In the genomic region with DNA sequence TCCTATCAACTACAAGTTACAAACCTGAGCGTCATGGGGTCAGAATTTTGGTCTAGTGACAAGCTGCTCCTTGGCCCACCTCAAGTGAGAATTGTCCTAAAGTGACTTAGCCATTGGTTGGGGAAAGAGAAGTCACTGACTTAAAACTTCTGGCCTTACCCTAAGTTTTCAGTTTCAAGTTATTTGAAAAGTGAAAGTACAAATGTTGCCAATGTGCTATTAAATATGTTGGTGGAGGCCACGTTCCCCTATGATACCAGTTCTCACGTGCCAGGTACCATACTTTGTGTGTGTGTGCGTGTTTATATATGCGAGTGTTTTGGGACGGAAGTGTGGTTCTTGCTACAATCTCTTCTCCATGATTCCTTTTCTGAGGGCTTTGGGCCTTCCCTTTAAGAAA, we compare ENCODE assay signal across 18 cellular contexts. TPM values are rescaled to one million over a fixed set of nuclear protein-coding genes. Genes with fewer than 3 reads are reported as not detected.
DNase-seq lines count a peak whose midpoint lies in the region; ATAC-seq and TF ChIP-seq lines count a peak whose summit lies in the region.
"Had no signal": no experiment of that assay in that cellular context is flagged by ENCODE, and none has a peak within 500 bp of the region (broad histone marks: within the 10 kb centered on the region; RNA-seq: fewer than 3 reads in every experiment).

No MANE protein-coding gene starts in this region.

- H3K27ac Mint-ChIP-seq in activated T-cell treated with anti-CD3 and anti-CD28 coated beads, Interleukin-2, amount 50 U/mL, for 24 hours: peak overlapping the region; percentile 88
- H3K27ac Mint-ChIP-seq in activated B cell treated with CpG ODN at 0.5 μM for 24 hours: peak overlapping the region; percentile 50
- H3K27ac Mint-ChIP-seq in naive thymus-derived CD8-positive, alpha-beta T cell: peak overlapping the region; percentile 32 to 85 (median 79)

- H3K4me1 ChIP-seq in psoas muscle: no peaks in the 10 kb centered on the region
- H3K4me1 ChIP-seq: lower lobe of right lung, pancreas, sigmoid colon had no signal

- H3K4me3 Mint-ChIP-seq in activated T-cell treated with anti-CD3 and anti-CD28 coated beads, Interleukin-2, amount 50 U/mL, for 24 hours: no peak overlapping the region
- no peak overlapping the region for H3K4me3 Mint-ChIP-seq in activated B cell treated with CpG ODN at 0.5 μM for 24 hours
- H3K4me3 Mint-ChIP-seq in naive thymus-derived CD8-positive, alpha-beta T cell: peak overlapping the region in 7 of 10 donors; percentile 11 to 50 (median 30)
- H3K4me3 Mint-ChIP-seq: brain had no signal

- no peaks in the 10 kb centered on the region for H3K9me3 ChIP-seq in psoas muscle
- H3K9me3 ChIP-seq: lower lobe of right lung, pancreas, sigmoid colon had no signal

- 78 to 84% (median 78%) methylated on average over 6 of the region's 6 CpGs for WGBS in psoas muscle, 3 donors

- TF ChIP-seq CTCF in activated B cell treated with CpG ODN at 0.5 μM for 24 hours (IDR thresholded peaks at IDR 0.05): no peak
- no peak for TF ChIP-seq CTCF in psoas muscle (IDR thresholded peaks at IDR 0.05)

- CTCF ChIA-PET in activated B cell treated with CpG ODN at 0.5 μM for 24 hours (lab: Charles Lee): interaction anchor here (1.0 to 1.7 kb wide), 3 partner anchors 11 to 23 kb away, joined by 3 to 9 read pairs (median 3); partner anchors contain the start of gene RASGRP1

- no peaks in the 10 kb centered on the region for H3K27me3 Mint-ChIP-seq in activated T-cell treated with anti-CD3 and anti-CD28 coated beads, Interleukin-2, amount 50 U/mL, for 24 hours
- no peaks in the 10 kb centered on the region for H3K27me3 Mint-ChIP-seq in activated B cell treated with CpG ODN at 0.5 μM for 24 hours
- H3K27me3 Mint-ChIP-seq in naive thymus-derived CD8-positive, alpha-beta T cell: no peaks in the 10 kb centered on the region

- H3K36me3 Mint-ChIP-seq in activated T-cell treated with anti-CD3 and anti-CD28 coated beads, Interleukin-2, amount 50 U/mL, for 24 hours (ENCODE audit: low read depth): peaks cover 2% of the 10 kb centered on the region
- no peaks in the 10 kb centered on the region for H3K36me3 Mint-ChIP-seq in activated B cell treated with CpG ODN at 0.5 μM for 24 hours (ENCODE audit: low read depth)
- peaks cover 0 to 3% (median 0%) of the 10 kb centered on the region in 3 donors for H3K36me3 Mint-ChIP-seq in naive thymus-derived CD8-positive, alpha-beta T cell
- H3K36me3 Mint-ChIP-seq: brain had no signal

- POLR2A ChIA-PET in activated B cell treated with CpG ODN at 0.5 μM for 24 hours (lab: Charles Lee): interaction anchor here (1.0 kb wide), 1 partner anchor 23 kb away, joined by 3 read pairs; no protein-coding TSS in a partner anchor
- POLR2A ChIA-PET in naive thymus-derived CD8-positive, alpha-beta T cell (lab: Charles Lee): interaction anchor here (0.6 kb wide), 1 partner anchor 100 kb away, joined by 4 read pairs; no protein-coding TSS in a partner anchor

- H3K36me3 ChIP-seq in psoas muscle (ENCODE audit: insufficient read depth in 1 of 2, low read depth in 1 of 2): no peaks in the 10 kb centered on the region
- H3K36me3 ChIP-seq: lower lobe of right lung, pancreas, sigmoid colon had no signal

- ATAC-seq in GM18868 (IDR thresholded peaks at IDR 0.05; ENCODE audit: unreplicated experiment) (peak; percentile 78), activated B cell treated with CpG ODN at 0.5 μM for 24 hours (ENCODE audit: low read depth) (no peak), HG03175 (IDR thresholded peaks at IDR 0.05; ENCODE audit: unreplicated experiment) (no peak), HG02642 (IDR thresholded peaks at IDR 0.05; ENCODE audit: poor library complexity, unreplicated experiment) (no peak), psoas muscle (no peak)
- ATAC-seq in naive thymus-derived CD8-positive, alpha-beta T cell: no peak
- ATAC-seq: HepG2, lower lobe of right lung, pancreas had no signal

- H3K9me3 Mint-ChIP-seq in activated T-cell treated with anti-CD3 and anti-CD28 coated beads, Interleukin-2, amount 50 U/mL, for 24 hours: peaks cover 5% of the 10 kb centered on the region
- H3K9me3 Mint-ChIP-seq in activated B cell treated with CpG ODN at 0.5 μM for 24 hours: peaks cover 2% of the 10 kb centered on the region
- H3K9me3 Mint-ChIP-seq in naive thymus-derived CD8-positive, alpha-beta T cell: peaks cover 0 to 14% (median 4%) of the 10 kb centered on the region in 9 donors

- intact Hi-C loops in activated B cell treated with CpG ODN at 0.5 μM for 24 hours (cut with micrococcal nuclease): loop anchor here (2.0 kb wide), 1 partner anchor 22 kb away; the partner anchor contains the start of gene RASGRP1
- intact Hi-C loops in psoas muscle (cut with DNase I): no loop called here

- no peak for DNase-seq in activated T-cell treated with anti-CD3 and anti-CD28 coated beads, Interleukin-2, amount 50 U/mL, for 24 hours
- no peak for DNase-seq in activated T-cell treated with anti-CD3 and anti-CD28 coated beads for 4 hours
- no peak for DNase-seq in activated B cell treated with CpG ODN at 0.5 μM for 24 hours
- no peak for DNase-seq in naive thymus-derived CD8-positive, alpha-beta T cell
- no peak for DNase-seq in psoas muscle
- DNase-seq: lower lobe of right lung; NCI-H187 treated with DMSO at 0.1 percent for 48 hours; NCI-H446 treated with DMSO at 0.1 percent for 48 hours; pancreas; sigmoid colon; stimulated activated CD4-positive, alpha-beta T cell treated with anti-CD3 and anti-CD28 coated beads, Interleukin-2, amount 100 ng/mL, for 24 hours; SW 1271 had no signal

- H3K27ac ChIP-seq in psoas muscle: no peak overlapping the region
- H3K27ac ChIP-seq: coronary artery, lower lobe of right lung, pancreas, sigmoid colon had no signal

- H3K27me3 ChIP-seq in psoas muscle (ENCODE audit: insufficient read depth in 3 of 3, low read length in 2 of 3): no peaks in the 10 kb centered on the region
- H3K27me3 ChIP-seq: pancreas, sigmoid colon had no signal

- H3K4me1 Mint-ChIP-seq in activated T-cell treated with anti-CD3 and anti-CD28 coated beads, Interleukin-2, amount 50 U/mL, for 24 hours (ENCODE audit: low read depth): peaks cover 38% of the 10 kb centered on the region
- H3K4me1 Mint-ChIP-seq in activated B cell treated with CpG ODN at 0.5 μM for 24 hours: peaks cover 14% of the 10 kb centered on the region
- peaks cover 0 to 36% (median 27%) of the 10 kb centered on the region in 4 donors for H3K4me1 Mint-ChIP-seq in naive thymus-derived CD8-positive, alpha-beta T cell

- H3K4me3 ChIP-seq in psoas muscle: no peak overlapping the region
- H3K4me3 ChIP-seq: coronary artery, lower lobe of right lung, pancreas, sigmoid colon had no signal

RNA-seq across cellular contexts. Expression of gene RASGRP1, which starts 22.6 kb away (rescaled TPM):
- total RNA-seq in activated B cell treated with CpG ODN at 0.5 μM for 24 hours: 37.7 and 39.2 TPM in 2 replicates
- total RNA-seq in naive thymus-derived CD8-positive, alpha-beta T cell: 10 to 100 TPM; 83.7 to 88.5 TPM
- 10 to 100 TPM; 52.3 to 90.5 (median 73.4) TPM for polyA plus RNA-seq in naive thymus-derived CD8-positive, alpha-beta T cell
- total RNA-seq in psoas muscle: under 1 TPM; 0.10 to 0.27 (median 0.22) TPM
- polyA plus RNA-seq in psoas muscle: under 1 TPM in 2 of 3 donors, not detected in 1; 0.01 to 0.03 TPM
- polyA plus RNA-seq: HepG2 had no signal

Comparison
In these comparisons a context has a peak if more than half of its experiments do, and no peak if none do; other contexts are left out.
1. H3K4me3 Mint-ChIP-seq: peak in naive thymus-derived CD8-positive, alpha-beta T cell (7 of 10); none in activated T-cell treated with anti-CD3 and anti-CD28 coated beads, Interleukin-2, amount 50 U/mL, for 24 hours (single experiment) and activated B cell treated with CpG ODN at 0.5 μM for 24 hours (single experiment).
2. RNA of gene RASGRP1, which starts 22.6 kb away (total RNA-seq): 83.7 to 88.5 TPM in naive thymus-derived CD8-positive, alpha-beta T cell and 37.7 to 39.2 TPM in activated B cell treated with CpG ODN at 0.5 μM for 24 hours; 0.10 to 0.27 TPM in psoas muscle; every median in the first group is over 10 times any median in the second.
3. Peak in every context shown above with its lines, with median percentiles within 50 percentile points of each other: H3K27ac Mint-ChIP-seq.